ENCODE assay signal across 8 cellular contexts in genomic region chr19:6739390-6739883, GRCh38. TPM values are rescaled to one million over a fixed set of nuclear protein-coding genes. Genes with fewer than 3 reads are reported as not detected.
DNase-seq lines count a peak whose midpoint lies in the region; ATAC-seq and TF ChIP-seq lines count a peak whose summit lies in the region.

TSS of gene TRIP10 (plus strand) at chr19:6739680. CDS start at chr19:6739762, 82 bp downstream.

- peak; percentile 48 for ATAC-seq in esophagus mucosa
- ATAC-seq in GM18502 (IDR thresholded peaks at IDR 0.05; ENCODE audit: poor library complexity, unreplicated experiment) = no peak

- TF ChIP-seq CTCF in OCI-LY3 (IDR thresholded peaks at IDR 0.05; ENCODE audit: low read depth, low read length) = no peak

- peak within 1 kb of the TSS; percentile 92 for H3K4me2 ChIP-seq in OCI-LY3 (ENCODE audit: low read length)

- in situ Hi-C loops in ACHN (cut with HindIII; ENCODE audit: low pct_ligation_motif_present, low pct_unique_long_range_greater_than_20kb, low sequenced_read_pairs) = no loop called here
- in situ Hi-C loops in HAP-1 (cut with MboI; ENCODE audit: low sequenced_read_pairs) = loop anchor here (5.0 kb wide), 1 partner anchor 222 kb away; no protein-coding TSS in a partner anchor

- H3K9me3 ChIP-seq in HAP-1 = no peaks in the 10 kb centered on the region
- H3K9me3 ChIP-seq in OCI-LY3 (ENCODE audit: insufficient read depth, low read length) = no peaks in the 10 kb centered on the region
- H3K9me3 ChIP-seq in mucosa of rectum (ENCODE audit: control insufficient read depth in 2 of 2, low read length in 2 of 2) = no peaks in the 10 kb centered on the region

- H3K27me3 ChIP-seq in HAP-1 (ENCODE audit: low read depth) = no peaks in the 10 kb centered on the region
- H3K27me3 ChIP-seq in OCI-LY3 (ENCODE audit: low read depth, low read length) = no peaks in the 10 kb centered on the region
- H3K27me3 ChIP-seq in mucosa of rectum (ENCODE audit: control insufficient read depth in 2 of 2, insufficient read depth in 2 of 2, low read length in 2 of 2) = no peaks in the 10 kb centered on the region

- peak within 1 kb of the TSS; percentile 91 for H3K27ac ChIP-seq in OCI-LY3 (ENCODE audit: low read length)
- H3K27ac ChIP-seq in mucosa of rectum (ENCODE audit: low read depth in 2 of 2, low read length in 2 of 2) = peak within 1 kb of the TSS; percentile 89 to 96

- H3K4me1 ChIP-seq in HAP-1 (peaks cover 31% of the 10 kb centered on the region), OCI-LY3 (ENCODE audit: low read length) (peaks cover 31% of the 10 kb centered on the region), mucosa of rectum (ENCODE audit: control insufficient read depth in 2 of 2, insufficient read depth in 2 of 2, low read length in 2 of 2) (peaks cover 34 to 42% of the 10 kb centered on the region in 2 donors)

- H3K36me3 ChIP-seq in HAP-1 (replicated peaks) = peaks cover 29% of the 10 kb centered on the region
- H3K36me3 ChIP-seq in OCI-LY3 (replicated peaks; ENCODE audit: low read depth, low read length) = peaks cover 34% of the 10 kb centered on the region
- H3K36me3 ChIP-seq in mucosa of rectum (ENCODE audit: control insufficient read depth in 2 of 2, insufficient read depth in 2 of 2, low read length in 2 of 2) = peaks cover 10 to 16% of the 10 kb centered on the region in 2 donors

- DNase-seq in ACHN (peak; percentile 75), HAP-1 (ENCODE audit: low spot score in 2 of 2) (peak; percentile 76 to 90)
- DNase-seq in activated T-cell treated with anti-CD3 and anti-CD28 coated beads, Interleukin-2, amount 50 U/mL, for 48 hours = peak; percentile 89 to 93
- peak; percentile 64 for DNase-seq in stimulated activated CD8-positive, alpha-beta memory T cell treated with anti-CD3 and anti-CD28 coated beads, Interleukin-4, amount 100 ng/mL, for 24 hours (ENCODE audit: low read depth)

- peak within 1 kb of the TSS; percentile 90 for H2AFZ ChIP-seq in OCI-LY3 (ENCODE audit: low read depth, low read length)

- peak within 1 kb of the TSS; percentile 90 for H3K4me3 ChIP-seq in HAP-1
- H3K4me3 ChIP-seq in OCI-LY3 (ENCODE audit: low read length) = peak within 1 kb of the TSS; percentile 94
- H3K4me3 ChIP-seq in mucosa of rectum (ENCODE audit: low read length in 2 of 2) = peak within 1 kb of the TSS; percentile 81 to 85

- H3K9ac ChIP-seq in OCI-LY3 (ENCODE audit: low read length) (peak within 1 kb of the TSS; percentile 95), mucosa of rectum (ENCODE audit: low read depth in 1 of 2, low read length in 2 of 2) (peak within 1 kb of the TSS; percentile 91 to 95)

- peaks cover 60% of the 10 kb centered on the region for H3K79me2 ChIP-seq in OCI-LY3 (ENCODE audit: low read length)

- peaks cover 29% of the 10 kb centered on the region for H4K20me1 ChIP-seq in OCI-LY3 (ENCODE audit: insufficient read depth, low read length)

RNA-seq across cellular contexts. Expression of gene TRIP10, which starts in this region (rescaled TPM):
- total RNA-seq in esophagus mucosa = 129 TPM
